ENCODE assay signal across 11 cellular contexts in genomic region chr9:93464395-93464794, GRCh38. TPM values are rescaled to one million over a fixed set of nuclear protein-coding genes. Genes with fewer than 3 reads are reported as not detected.
A peak's percentile ranks its signal among the peaks of the same experiment; 100 is the strongest.
DNase-seq lines count a peak whose midpoint lies in the region; ATAC-seq, FAIRE-seq and TF ChIP-seq lines count a peak whose summit lies in the region.
"Had no signal": no experiment of that assay in that cellular context is flagged by ENCODE, and none has a peak within 500 bp of the region (broad histone marks: within the 10 kb centered on the region; RNA-seq: fewer than 3 reads in every experiment).

No MANE protein-coding gene starts in this region.

- no peaks in the 10 kb centered on the region for H3K9me2 ChIP-seq in PC-9 (ENCODE audit: insufficient read depth)

- H3K27me3 ChIP-seq in liver (ENCODE audit: control insufficient read depth in 4 of 4, insufficient read depth in 4 of 4, low read length in 3 of 4) (no peaks in the 10 kb centered on the region), HepG2 (ENCODE audit: control insufficient read depth in 1 of 2, insufficient read depth in 2 of 2, low read length in 2 of 2) (no peaks in the 10 kb centered on the region), PC-9 (ENCODE audit: insufficient read depth, low read depth) (no peaks in the 10 kb centered on the region), layer of hippocampus (ENCODE audit: control insufficient read depth, insufficient read depth, low read length) (no peaks in the 10 kb centered on the region)
- H3K27me3 ChIP-seq: vagina had no signal

- H3K9ac ChIP-seq in liver (ENCODE audit: low read depth in 1 of 2, low read length in 2 of 2), result no peak overlapping the region
- no peak overlapping the region for H3K9ac ChIP-seq in HepG2 (ENCODE audit: insufficient read depth, low read depth, low read length)

- H3K9me3 ChIP-seq in liver (ENCODE audit: control insufficient read depth in 4 of 4, low read length in 3 of 4), result no peaks in the 10 kb centered on the region
- no peaks in the 10 kb centered on the region for H3K9me3 ChIP-seq in HepG2 (ENCODE audit: low read length)
- no peaks in the 10 kb centered on the region; the same call in 1 of the 2 replicates for H3K9me3 ChIP-seq in PC-9 (ENCODE audit: insufficient read depth, low read depth)
- H3K9me3 ChIP-seq: vagina had no signal

- ATAC-seq in HepG2, result no peak
- ATAC-seq in HG03025 (IDR thresholded peaks at IDR 0.05; ENCODE audit: low FRiP score, unreplicated experiment), result no peak

- no peak for TF ChIP-seq RAD21 in liver (IDR thresholded peaks at IDR 0.05)
- TF ChIP-seq RAD21 in HepG2 (CRISPR knock-in tag; IDR thresholded peaks at IDR 0.05), result no peak

- 77% methylated on average over 3 of the region's 3 CpGs for WGBS in liver
- WGBS in HepG2 (ENCODE audit: low lambda C conversion rate), result 73% methylated on average over 3 of the region's 3 CpGs

- no peak for TF ChIP-seq EP300 in HepG2 (IDR thresholded peaks at IDR 0.05; ENCODE audit: low read depth in 2 of 2, low read length in 2 of 2)
- no peak for TF ChIP-seq EP300 in HepG2 (CRISPR knock-in tag; IDR thresholded peaks at IDR 0.05; ENCODE audit: borderline replicate concordance)

- H3K79me2 ChIP-seq in HepG2 (ENCODE audit: insufficient read depth, low read length), result peaks cover 97% of the 10 kb centered on the region
- H3K79me2 ChIP-seq in PC-9 (ENCODE audit: low read depth), result peaks cover 100% of the 10 kb centered on the region

- no peak for TF ChIP-seq POLR2A in HepG2 (IDR thresholded peaks at IDR 0.05; ENCODE audit: insufficient read depth in 1 of 2, low read depth in 2 of 2, low read length in 2 of 2)

- BruUV-seq in HepG2 (replicated peaks; lab: Mats Ljungman, UMichigan), result no TSS peak
- BruUV-seq in PC-9 (replicated peaks; lab: Mats Ljungman, UMichigan), result no TSS peak

- H3K4me1 ChIP-seq in liver (ENCODE audit: control insufficient read depth in 4 of 4, insufficient read depth in 4 of 4, low read length in 3 of 4) (peaks cover 21 to 45% (median 26%) of the 10 kb centered on the region in 4 donors), HepG2 (ENCODE audit: insufficient read depth, low read length) (peaks cover 95% of the 10 kb centered on the region), PC-9 (replicated peaks; ENCODE audit: insufficient read depth) (peaks cover 13% of the 10 kb centered on the region; the same call in 1 of the 2 replicates)

- H3K4me3 ChIP-seq in liver (ENCODE audit: low read depth in 1 of 3, low read length in 3 of 3) (no peak overlapping the region), HepG2 (replicated peaks in 1 of 3; ENCODE audit: insufficient read depth in 1 of 3, low read depth in 2 of 3, low read length in 3 of 3) (no peak overlapping the region), PC-9 (no peak overlapping the region)
- H3K4me3 ChIP-seq: vagina had no signal

- DNase-seq in HepG2 (ENCODE audit: low spot score) (no peak), PC-9 (no peak), NCI-H345 treated with DMSO at 0.1 percent for 48 hours (lab: John Stamatoyannopoulos, UW; ENCODE audit: unreplicated experiment) (no peak), D721Med (ENCODE audit: insufficient read length, low spot score) (no peak), islet precursor cell (no peak)
- DNase-seq: amniotic stem cell; stimulated activated CD4-positive, alpha-beta T cell treated with anti-CD3 and anti-CD28 coated beads, Interleukin-2, amount 100 ng/mL, for 24 hours had no signal

- in situ Hi-C loops in HepG2 (cut with HindIII; ENCODE audit: extremely low pct_ligation_motif_present, low pct_unique_long_range_greater_than_20kb), result no loop called here

- CTCF ChIA-PET in HepG2 (lab: Yijun Ruan, JAX; ENCODE audit: low intra/inter-chr PET ratio, low total read pairs) (no interaction called here), PC-9 (lab: Charles Lee) (no interaction called here)

- no peaks in the 10 kb centered on the region for H3K36me3 ChIP-seq in liver (ENCODE audit: control insufficient read depth in 4 of 4, insufficient read depth in 3 of 4, low read depth in 1 of 4, low read length in 3 of 4)
- H3K36me3 ChIP-seq in HepG2 (replicated peaks in 1 of 2; ENCODE audit: control insufficient read depth in 1 of 2, insufficient read depth in 2 of 2, low read length in 2 of 2), result peaks cover 2 to 3% of the 10 kb centered on the region in 2 experiments; a peak in 2 of 5 replicates
- H3K36me3 ChIP-seq in PC-9 (ENCODE audit: low read depth), result peaks cover 6% of the 10 kb centered on the region; the same call in 1 of the 2 replicates
- H3K36me3 ChIP-seq: vagina had no signal

- no peak for FAIRE-seq in HepG2 (lab: Jason Lieb, UNC)
- FAIRE-seq in D721Med (lab: Jason Lieb, UNC), result no peak

- H3F3A ChIP-seq in PC-9 (ENCODE audit: insufficient read depth, low read depth), result no peaks in the 10 kb centered on the region

- intact Hi-C loops in HepG2 (cut with micrococcal nuclease; ENCODE audit: unreplicated experiment), result no loop called here
- intact Hi-C loops in PC-9 (cut with micrococcal nuclease; ENCODE audit: unreplicated experiment), result no loop called here

- H2AFZ ChIP-seq in HepG2 (ENCODE audit: low read length), result no peak overlapping the region
- H2AFZ ChIP-seq in PC-9, result no peak overlapping the region

- no peak overlapping the region for H3K4me2 ChIP-seq in HepG2 (ENCODE audit: low read depth, low read length)
- no peak overlapping the region for H3K4me2 ChIP-seq in PC-9

- POLR2A ChIA-PET in HepG2 (lab: Yijun Ruan, JAX), result interaction anchor here (1.2 to 2.5 kb wide), 2 partner anchors 11 to 12 kb away, joined by 3 to 10 read pairs; partner anchors contain the start of gene FAM120AOS
- POLR2A ChIA-PET in PC-9 (lab: Charles Lee; ENCODE audit: unreplicated experiment), result no interaction called here

- H3K27ac ChIP-seq in liver (ENCODE audit: low read depth in 1 of 2, low read length in 2 of 2) (no peak overlapping the region), HepG2 (ENCODE audit: extremely low read length, insufficient read depth, low read length) (no peak overlapping the region), PC-9 (peak overlapping the region; percentile 11; the same call in 1 of the 2 replicates), layer of hippocampus (ENCODE audit: low read depth, low read length) (peak overlapping the region; percentile 6)
- H3K27ac ChIP-seq: vagina had no signal

- peaks cover 28% of the 10 kb centered on the region for H4K20me1 ChIP-seq in HepG2 (ENCODE audit: insufficient read depth, low read length)
- H4K20me1 ChIP-seq in PC-9 (ENCODE audit: insufficient read depth), result peaks cover 5% of the 10 kb centered on the region; the same call in 1 of the 2 replicates

- TF ChIP-seq CTCF in liver (IDR thresholded peaks at IDR 0.05; ENCODE audit: low read depth, low read length, missing input control) (no peak), HepG2 (CRISPR knock-in tag; IDR thresholded peaks at IDR 0.05) (no peak), PC-9 (conservative IDR thresholded peaks at IDR 0.05) (no peak), D721Med (IDR thresholded peaks at IDR 0.05; ENCODE audit: insufficient read depth, missing control alignments) (no peak)

RNA-seq across cellular contexts. Expression of gene FAM120AOS, which starts 11.0 kb away (rescaled TPM):
- 10 to 100 TPM; 17.2 to 25.0 TPM for total RNA-seq in liver
- 10 to 100 TPM; 16.4 to 17.4 TPM for polyA plus RNA-seq in liver
- total RNA-seq in HepG2 (2016; rRNA removed; fragmentation: Illumina TruSeq; extraction: Trizol), result 32.0 and 34.6 TPM in 2 replicates
- 63.1 and 65.2 TPM in 2 replicates for total RNA-seq in HepG2 (2016; cell fraction: cytosol; rRNA removed; fragmentation: Illumina TruSeq; extraction: Trizol; ENCODE audit: low read depth)
- 30.3 and 34.1 TPM in 2 replicates for total RNA-seq in HepG2 (2016; cell fraction: insoluble cytoplasmic fraction; rRNA removed; fragmentation: Illumina TruSeq; extraction: Trizol)
- total RNA-seq in HepG2 (2016; cell fraction: membrane; rRNA removed; fragmentation: Illumina TruSeq; extraction: Trizol), result 105 and 109 TPM in 2 replicates
- total RNA-seq in HepG2 (2016; cell fraction: nucleus; rRNA removed; fragmentation: Illumina TruSeq; extraction: Trizol), result 19.5 and 23.6 TPM in 2 replicates
- 23.8 and 28.2 TPM in 2 replicates for polyA plus RNA-seq in HepG2 (2011; rRNA removed)
- polyA plus RNA-seq in HepG2 (2011; cell fraction: cytosol; rRNA removed), result 19.2 and 21.3 TPM in 2 replicates
- 13.3 and 17.0 TPM in 2 replicates for polyA plus RNA-seq in HepG2 (2011; cell fraction: nucleus; rRNA removed)
- 16.2 and 23.6 TPM in 2 replicates for polyA plus RNA-seq in HepG2 (2012)
- polyA plus RNA-seq in HepG2 (2016; cell fraction: cytosol; fragmentation: Illumina TruSeq; extraction: Trizol; ENCODE audit: low read depth), result 84.3 and 93.9 TPM in 2 replicates
- 36.9 and 39.3 TPM in 2 replicates for polyA plus RNA-seq in HepG2 (2016; cell fraction: insoluble cytoplasmic fraction; fragmentation: Illumina TruSeq; extraction: Trizol; ENCODE audit: low read depth)
- 109 and 110 TPM in 2 replicates for polyA plus RNA-seq in HepG2 (2016; cell fraction: membrane; fragmentation: Illumina TruSeq; extraction: Trizol; ENCODE audit: low read depth)
- 28.1 and 30.4 TPM in 2 replicates for polyA plus RNA-seq in HepG2 (2016; cell fraction: nucleus; fragmentation: Illumina TruSeq; extraction: Trizol; ENCODE audit: insufficient read depth, low read depth)
- 19.7 and 40.4 TPM in 2 replicates for polyA minus RNA-seq in HepG2 (2011; rRNA and poly(A)+ RNA removed; ENCODE audit: low replicate concordance)
- polyA minus RNA-seq in HepG2 (2011; cell fraction: cytosol; rRNA and poly(A)+ RNA removed), result 12.2 and 13.4 TPM in 2 replicates
- 30.3 and 39.2 TPM in 2 replicates for polyA minus RNA-seq in HepG2 (2011; cell fraction: nucleus; rRNA and poly(A)+ RNA removed)
- total RNA-seq in PC-9 (2021), result 27.8 and 34.6 TPM in 2 replicates

RNA-seq across cellular contexts. Expression of gene FAM120A, which starts 12.9 kb away (rescaled TPM):
- total RNA-seq in liver (10 to 100 TPM; 52.6 to 91.0 TPM), HepG2 (2016; rRNA removed; fragmentation: Illumina TruSeq; extraction: Trizol) (41.3 and 41.8 TPM in 2 replicates), PC-9 (2021) (141 and 171 TPM in 2 replicates)
- polyA plus RNA-seq in liver (10 to 100 TPM; 28.3 to 47.9 TPM), HepG2 (2011; rRNA removed) (39.2 and 44.4 TPM in 2 replicates)
- 99.4 and 110 TPM in 2 replicates for total RNA-seq in HepG2 (2016; cell fraction: cytosol; rRNA removed; fragmentation: Illumina TruSeq; extraction: Trizol; ENCODE audit: low read depth)
- total RNA-seq in HepG2 (2016; cell fraction: insoluble cytoplasmic fraction; rRNA removed; fragmentation: Illumina TruSeq; extraction: Trizol), result 34.8 and 42.4 TPM in 2 replicates
- 53.4 and 57.8 TPM in 2 replicates for total RNA-seq in HepG2 (2016; cell fraction: membrane; rRNA removed; fragmentation: Illumina TruSeq; extraction: Trizol)
- total RNA-seq in HepG2 (2016; cell fraction: nucleus; rRNA removed; fragmentation: Illumina TruSeq; extraction: Trizol), result 46.0 and 59.3 TPM in 2 replicates
- polyA plus RNA-seq in HepG2 (2011; cell fraction: cytosol; rRNA removed), result 26.9 and 28.9 TPM in 2 replicates
- 51.5 and 59.5 TPM in 2 replicates for polyA plus RNA-seq in HepG2 (2011; cell fraction: nucleus; rRNA removed)
- 31.6 and 31.7 TPM in 2 replicates for polyA plus RNA-seq in HepG2 (2012)
- polyA plus RNA-seq in HepG2 (2016; cell fraction: cytosol; fragmentation: Illumina TruSeq; extraction: Trizol; ENCODE audit: low read depth), result 9.1 and 10.0 TPM in 2 replicates
- 45.9 and 57.3 TPM in 2 replicates for polyA plus RNA-seq in HepG2 (2016; cell fraction: insoluble cytoplasmic fraction; fragmentation: Illumina TruSeq; extraction: Trizol; ENCODE audit: low read depth)
- 27.2 and 34.6 TPM in 2 replicates for polyA plus RNA-seq in HepG2 (2016; cell fraction: membrane; fragmentation: Illumina TruSeq; extraction: Trizol; ENCODE audit: low read depth)
- 71.5 and 73.7 TPM in 2 replicates for polyA plus RNA-seq in HepG2 (2016; cell fraction: nucleus; fragmentation: Illumina TruSeq; extraction: Trizol; ENCODE audit: insufficient read depth, low read depth)
- 98.1 and 226 TPM in 2 replicates for polyA minus RNA-seq in HepG2 (2011; rRNA and poly(A)+ RNA removed; ENCODE audit: low replicate concordance)
- polyA minus RNA-seq in HepG2 (2011; cell fraction: cytosol; rRNA and poly(A)+ RNA removed), result 69.2 and 72.5 TPM in 2 replicates
- polyA minus RNA-seq in HepG2 (2011; cell fraction: nucleus; rRNA and poly(A)+ RNA removed), result 102 and 129 TPM in 2 replicates

Comparison
In these comparisons a context has a peak if more than half of its experiments do, and no peak if none do; other contexts are left out.
1. H3K27ac ChIP-seq: peak in PC-9 (single experiment) and layer of hippocampus (single experiment); none in liver (0 of 2) and HepG2 (single experiment).